In genomic region chr20:45073182-45073581, GRCh38 we compare ENCODE assay signal across 27 cellular contexts. TPM values are rescaled to one million over a fixed set of nuclear protein-coding genes. Genes with fewer than 3 reads are reported as not detected.
DNase-seq lines count a peak whose midpoint lies in the region; ATAC-seq and TF ChIP-seq lines count a peak whose summit lies in the region.
"Had no signal": no experiment of that assay in that cellular context is flagged by ENCODE, and none has a peak within 500 bp of the region (broad histone marks: within the 10 kb centered on the region; RNA-seq: fewer than 3 reads in every experiment).

No MANE protein-coding gene starts in this region.

- 92% methylated on average over 3 of the region's 3 CpGs for WGBS in right cardiac atrium

- H3K27me3 ChIP-seq in left lung (no peaks in the 10 kb centered on the region), right cardiac atrium (ENCODE audit: control insufficient read depth, insufficient read depth) (no peaks in the 10 kb centered on the region)
- H3K27me3 ChIP-seq: BLaER1 treated with 17β-estradiol and CSF1 and Interleukin-3, amounts not matched to agents 10 nM and 100 nM; ovary; SJSA1; spleen; thyroid gland had no signal

- H3K4me3 ChIP-seq in left lung (no peak overlapping the region), right cardiac atrium (ENCODE audit: low read length) (no peak overlapping the region)
- H3K4me3 ChIP-seq: BLaER1 treated with 17β-estradiol and CSF1 and Interleukin-3, amounts not matched to agents 10 nM and 100 nM; ovary; SJSA1; spleen; thyroid gland had no signal

- no peak overlapping the region for H3K4me3 Mint-ChIP-seq in stimulated activated naive CD8-positive, alpha-beta T cell treated with anti-CD3 and anti-CD28 coated beads, Interleukin-15, amount 100 ng/mL, for 72 hours
- no peak overlapping the region for H3K4me3 Mint-ChIP-seq in activated T-helper 17 cell treated with anti-CD3 and anti-CD28 coated beads, Interleukin-2, amount 50 U/mL, for 72 hours
- H3K4me3 Mint-ChIP-seq in stimulated activated naive CD8-positive, alpha-beta T cell treated with anti-CD3 and anti-CD28 coated beads, Interleukin-15, Interleukin-2, amounts not matched to agents 100 ng/mL and 50 ng/mL, for 24 hours: no peak overlapping the region
- H3K4me3 Mint-ChIP-seq in osteocyte (ENCODE audit: unreplicated experiment): no peak overlapping the region
- H3K4me3 Mint-ChIP-seq: activated CD4-positive, alpha-beta T cell treated with anti-CD3 and anti-CD28 coated beads, Interleukin-2, amount 10 ng/mL, durations not matched to agents 7 days and 5 days had no signal

- peaks cover 0 to 56% of the 10 kb centered on the region in 2 donors for H3K36me3 ChIP-seq in left lung
- H3K36me3 ChIP-seq: ovary, SJSA1 had no signal

- H3K9me3 ChIP-seq in left lung (no peaks in the 10 kb centered on the region), right cardiac atrium (ENCODE audit: control insufficient read depth, low read length) (no peaks in the 10 kb centered on the region)
- H3K9me3 ChIP-seq: BLaER1 treated with 17β-estradiol and CSF1 and Interleukin-3, amounts not matched to agents 10 nM and 100 nM; ovary; SJSA1; spleen; thyroid gland had no signal

- intact Hi-C loops in left lung (cut with DNase I): no loop called here
- intact Hi-C loops in right cardiac atrium (cut with DNase I): no loop called here

- H3K27ac Mint-ChIP-seq in stimulated activated naive CD8-positive, alpha-beta T cell treated with anti-CD3 and anti-CD28 coated beads, Interleukin-15, amount 100 ng/mL, for 72 hours: peak overlapping the region in 1 of 2 donors; percentile 30
- peak overlapping the region; percentile 65 for H3K27ac Mint-ChIP-seq in activated T-helper 17 cell treated with anti-CD3 and anti-CD28 coated beads, Interleukin-2, amount 50 U/mL, for 72 hours
- H3K27ac Mint-ChIP-seq in stimulated activated naive CD8-positive, alpha-beta T cell treated with anti-CD3 and anti-CD28 coated beads, Interleukin-15, Interleukin-2, amounts not matched to agents 100 ng/mL and 50 ng/mL, for 24 hours: peak overlapping the region; percentile 53
- H3K27ac Mint-ChIP-seq in osteocyte (ENCODE audit: unreplicated experiment): no peak overlapping the region

- peaks cover 50% of the 10 kb centered on the region for H3K4me1 Mint-ChIP-seq in stimulated activated naive CD8-positive, alpha-beta T cell treated with anti-CD3 and anti-CD28 coated beads, Interleukin-15, amount 100 ng/mL, for 72 hours
- H3K4me1 Mint-ChIP-seq in activated T-helper 17 cell treated with anti-CD3 and anti-CD28 coated beads, Interleukin-2, amount 50 U/mL, for 72 hours: peaks cover 29% of the 10 kb centered on the region
- peaks cover 49% of the 10 kb centered on the region for H3K4me1 Mint-ChIP-seq in stimulated activated naive CD8-positive, alpha-beta T cell treated with anti-CD3 and anti-CD28 coated beads, Interleukin-15, Interleukin-2, amounts not matched to agents 100 ng/mL and 50 ng/mL, for 24 hours (ENCODE audit: low read depth)
- H3K4me1 Mint-ChIP-seq in osteocyte (ENCODE audit: unreplicated experiment): peaks cover 6% of the 10 kb centered on the region

- H3K4me1 ChIP-seq in left lung: no peaks in the 10 kb centered on the region
- no peaks in the 10 kb centered on the region for H3K4me1 ChIP-seq in right cardiac atrium (ENCODE audit: control insufficient read depth, insufficient read depth, low read length)
- H3K4me1 ChIP-seq: BLaER1 treated with 17β-estradiol and CSF1 and Interleukin-3, amounts not matched to agents 10 nM and 100 nM; thyroid gland had no signal

- ATAC-seq in stimulated activated naive CD8-positive, alpha-beta T cell treated with anti-CD3 and anti-CD28 coated beads, Interleukin-15, Interleukin-2, amounts not matched to agents 100 U/mL and 50 U/mL, for 24 hours: peak; percentile 70
- no peak for ATAC-seq in stimulated activated naive CD8-positive, alpha-beta T cell treated with anti-CD3 and anti-CD28 coated beads, Interleukin-15, amount 100 ng/mL, for 72 hours
- no peak for ATAC-seq in activated T-helper 17 cell treated with anti-CD3 and anti-CD28 coated beads, Interleukin-2, amount 50 U/mL, for 72 hours (replicated peaks)
- peak; percentile 32 for ATAC-seq in left lung
- no peak for ATAC-seq in right cardiac atrium

- peaks cover 99% of the 10 kb centered on the region for H3K36me3 Mint-ChIP-seq in activated T-helper 17 cell treated with anti-CD3 and anti-CD28 coated beads, Interleukin-2, amount 50 U/mL, for 72 hours (ENCODE audit: low read depth)
- peaks cover 77% of the 10 kb centered on the region for H3K36me3 Mint-ChIP-seq in stimulated activated naive CD8-positive, alpha-beta T cell treated with anti-CD3 and anti-CD28 coated beads, Interleukin-15, Interleukin-2, amounts not matched to agents 100 ng/mL and 50 ng/mL, for 24 hours (ENCODE audit: low read depth)
- peaks cover 26% of the 10 kb centered on the region for H3K36me3 Mint-ChIP-seq in osteocyte (ENCODE audit: unreplicated experiment)

- no peak overlapping the region for H3K27ac ChIP-seq in left lung
- no peak overlapping the region for H3K27ac ChIP-seq in right cardiac atrium (ENCODE audit: low read length)
- H3K27ac ChIP-seq: BLaER1 treated with 17β-estradiol and CSF1 and Interleukin-3, amounts not matched to agents 10 nM and 100 nM; ovary; SJSA1; spleen; thyroid gland had no signal

- H3K27me3 Mint-ChIP-seq in stimulated activated naive CD8-positive, alpha-beta T cell treated with anti-CD3 and anti-CD28 coated beads, Interleukin-15, amount 100 ng/mL, for 72 hours: no peaks in the 10 kb centered on the region
- no peaks in the 10 kb centered on the region for H3K27me3 Mint-ChIP-seq in activated T-helper 17 cell treated with anti-CD3 and anti-CD28 coated beads, Interleukin-2, amount 50 U/mL, for 72 hours
- H3K27me3 Mint-ChIP-seq in stimulated activated naive CD8-positive, alpha-beta T cell treated with anti-CD3 and anti-CD28 coated beads, Interleukin-15, Interleukin-2, amounts not matched to agents 100 ng/mL and 50 ng/mL, for 24 hours: no peaks in the 10 kb centered on the region
- no peaks in the 10 kb centered on the region for H3K27me3 Mint-ChIP-seq in osteocyte (ENCODE audit: unreplicated experiment)
- H3K27me3 Mint-ChIP-seq: activated CD4-positive, alpha-beta T cell treated with anti-CD3 and anti-CD28 coated beads, Interleukin-2, amount 10 ng/mL, durations not matched to agents 7 days and 5 days had no signal

- H3K9me3 Mint-ChIP-seq in stimulated activated naive CD8-positive, alpha-beta T cell treated with anti-CD3 and anti-CD28 coated beads, Interleukin-15, amount 100 ng/mL, for 72 hours: no peaks in the 10 kb centered on the region
- no peaks in the 10 kb centered on the region for H3K9me3 Mint-ChIP-seq in activated T-helper 17 cell treated with anti-CD3 and anti-CD28 coated beads, Interleukin-2, amount 50 U/mL, for 72 hours
- H3K9me3 Mint-ChIP-seq in stimulated activated naive CD8-positive, alpha-beta T cell treated with anti-CD3 and anti-CD28 coated beads, Interleukin-15, Interleukin-2, amounts not matched to agents 100 ng/mL and 50 ng/mL, for 24 hours: no peaks in the 10 kb centered on the region
- no peaks in the 10 kb centered on the region for H3K9me3 Mint-ChIP-seq in osteocyte (ENCODE audit: unreplicated experiment)
- H3K9me3 Mint-ChIP-seq: activated CD4-positive, alpha-beta T cell treated with anti-CD3 and anti-CD28 coated beads, Interleukin-2, amount 10 ng/mL, durations not matched to agents 7 days and 5 days had no signal

- TF ChIP-seq CTCF in left lung (IDR thresholded peaks at IDR 0.05) (no peak), osteocyte (IDR thresholded peaks at IDR 0.05) (no peak)

- DNase-seq in stimulated activated naive CD8-positive, alpha-beta T cell treated with anti-CD3 and anti-CD28 coated beads, Interleukin-15, Interleukin-2, amounts not matched to agents 100 U/mL and 50 U/mL, for 24 hours: no peak
- no peak for DNase-seq in stimulated activated naive CD8-positive, alpha-beta T cell treated with anti-CD3 and anti-CD28 coated beads, Interleukin-15, amount 100 ng/mL, for 72 hours
- DNase-seq in left lung: no peak
- no peak for DNase-seq in right cardiac atrium
- DNase-seq in kidney glomerular epithelial cell (lab: John Stamatoyannopoulos, UW): no peak
- no peak for DNase-seq in osteocyte (ENCODE audit: extremely low spot score, unreplicated experiment)
- DNase-seq: activated CD4-positive, alpha-beta T cell treated with anti-CD3 and anti-CD28 coated beads, Interleukin-2, amount 10 ng/mL, durations not matched to agents 7 days and 5 days; activated CD8-positive, alpha-beta memory T cell treated with anti-CD3 and anti-CD28 coated beads, Interleukin-2, amount 50 U/mL, for 48 hours; activated gamma-delta T cell treated with Interleukin-2 at 50 U/mL for 16 hours; cerebellar nuclear complex; H7; head of caudate nucleus; mesenchymal stem cell; NCI-H1694 treated with DMSO at 0.1 percent for 48 hours; NCI-H526 treated with DMSO at 0.1 percent for 48 hours; ovary; retina; spleen; stimulated activated CD4-positive, alpha-beta T cell treated with anti-CD3 and anti-CD28 coated beads, Interleukin-4, amount 100 ng/mL, for 1 hour; stimulated activated naive CD4-positive, alpha-beta T cell; T-helper 2 cell; thyroid gland had no signal

RNA-seq across cellular contexts. Expression of gene KCNS1, which starts 27.7 kb away (rescaled TPM):
- under 1 TPM; 0.15 to 0.24 TPM for total RNA-seq in activated T-helper 17 cell treated with anti-CD3 and anti-CD28 coated beads, Interleukin-2, amount 50 U/mL, for 72 hours
- total RNA-seq in left lung (under 1 TPM; 0.97 to 0.99 TPM), right cardiac atrium (1 to 10 TPM in 1 of 4 donors, under 1 TPM in 3; 0.37 to 1.2 (median 0.58) TPM), osteocyte (0.26 and 0.30 TPM in 2 replicates)
- polyA plus RNA-seq in right cardiac atrium: 0.27 TPM
- total RNA-seq: activated CD4-positive, alpha-beta T cell treated with anti-CD3 and anti-CD28 coated beads, Interleukin-2, amount 10 ng/mL, durations not matched to agents 7 days and 5 days; LHCN-M2; ovary; SJSA1; spleen had no signal

RNA-seq across cellular contexts. Expression of gene WFDC5, which starts 41.8 kb away (rescaled TPM):
- 1 to 10 TPM in 1 of 2 donors, not detected in 1; 5.4 TPM for total RNA-seq in activated T-helper 17 cell treated with anti-CD3 and anti-CD28 coated beads, Interleukin-2, amount 50 U/mL, for 72 hours
- total RNA-seq in left lung (under 1 TPM; 0.32 to 0.37 TPM), right cardiac atrium (not detected), osteocyte (not detected in 2 replicates)
- polyA plus RNA-seq in right cardiac atrium: not detected
- total RNA-seq: activated CD4-positive, alpha-beta T cell treated with anti-CD3 and anti-CD28 coated beads, Interleukin-2, amount 10 ng/mL, durations not matched to agents 7 days and 5 days; H7; LHCN-M2; ovary; SJSA1; spleen; thyroid gland had no signal
- polyA plus RNA-seq: ovary, spleen had no signal

RNA-seq across cellular contexts. Expression of gene WFDC12, which starts 51.1 kb away (rescaled TPM):
- not detected for total RNA-seq in activated T-helper 17 cell treated with anti-CD3 and anti-CD28 coated beads, Interleukin-2, amount 50 U/mL, for 72 hours
- total RNA-seq in left lung (under 1 TPM; 0.44 to 0.73 TPM), right cardiac atrium (not detected), osteocyte (not detected in 2 replicates)
- not detected for polyA plus RNA-seq in right cardiac atrium
- total RNA-seq: activated CD4-positive, alpha-beta T cell treated with anti-CD3 and anti-CD28 coated beads, Interleukin-2, amount 10 ng/mL, durations not matched to agents 7 days and 5 days; H7; LHCN-M2; ovary; SJSA1; spleen; thyroid gland had no signal
- polyA plus RNA-seq: ovary, spleen had no signal

Comparison
In these comparisons a context has a peak if more than half of its experiments do, and no peak if none do; other contexts are left out.
1. ATAC-seq: peak in stimulated activated naive CD8-positive, alpha-beta T cell treated with anti-CD3 and anti-CD28 coated beads, Interleukin-15, Interleukin-2, amounts not matched to agents 100 U/mL and 50 U/mL, for 24 hours (single experiment) and left lung (single experiment); none in stimulated activated naive CD8-positive, alpha-beta T cell treated with anti-CD3 and anti-CD28 coated beads, Interleukin-15, amount 100 ng/mL, for 72 hours (single experiment), activated T-helper 17 cell treated with anti-CD3 and anti-CD28 coated beads, Interleukin-2, amount 50 U/mL, for 72 hours (single experiment) and right cardiac atrium (0 of 2).